ENCODE assay signal across 11 cellular contexts in the genomic region with DNA sequence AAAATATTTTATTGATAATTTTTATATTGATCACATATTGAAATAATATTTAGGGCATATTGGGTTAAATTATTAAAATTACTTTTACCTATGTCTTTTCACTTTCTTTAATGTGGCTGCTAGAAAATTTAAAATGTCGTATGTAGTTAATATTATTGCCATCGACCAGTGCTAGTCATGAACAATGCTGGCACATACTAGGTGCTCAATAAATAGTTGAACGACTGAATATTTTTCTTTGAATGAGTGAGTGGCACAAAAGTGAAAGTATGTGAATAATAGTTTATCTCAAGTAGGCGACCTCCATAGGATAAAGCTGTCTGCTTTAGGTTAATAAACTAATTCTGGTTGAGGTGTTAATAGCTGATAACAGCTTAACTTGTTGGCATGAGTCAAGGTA.
DNase-seq lines count a peak whose midpoint lies in the region; ATAC-seq, FAIRE-seq and TF ChIP-seq lines count a peak whose summit lies in the region.
"Had no signal": no experiment of that assay in that cellular context is flagged by ENCODE, and none has a peak within 500 bp of the region (broad histone marks: within the 10 kb centered on the region; RNA-seq: fewer than 3 reads in every experiment).

No MANE protein-coding gene starts in this region.

- H3K27ac ChIP-seq in fibroblast of lung (ENCODE audit: insufficient read depth, low read length), result peak overlapping the region; percentile 85
- H3K27ac ChIP-seq: SJCRH30 had no signal

- ATAC-seq in activated T-cell treated with anti-CD3 and anti-CD28 coated beads, Interleukin-2, amount 50 U/mL, for 72 hours (replicated peaks in 1 of 2), result no peak
- ATAC-seq in T-helper 17 cell, result no peak
- ATAC-seq in stimulated activated memory B cell treated with anti-CD40 and anti-IgM and Interleukin-4, amounts not matched to agents 10 μg/mL and 1 μg/mL and 100 μg/mL, for 72 hours, result no peak

- DNase-seq in activated T-cell treated with anti-CD3 and anti-CD28 coated beads, Interleukin-2, amount 50 U/mL, for 72 hours, result no peak
- DNase-seq in activated T-cell treated with anti-CD3 and anti-CD28 coated beads for 4 hours (no peak), T-helper 17 cell (no peak), fibroblast of lung (ENCODE audit: low read depth in 2 of 2) (no peak), RPMI8226 (no peak), SIG-M5 (lab: John Stamatoyannopoulos, UW) (no peak), H54 (ENCODE audit: insufficient read length, low spot score) (no peak)
- DNase-seq: AML-193, NCI-H2029, SJCRH30 had no signal

- peaks cover 34% of the 10 kb centered on the region for H3K4me1 ChIP-seq in fibroblast of lung (ENCODE audit: control insufficient read depth, extremely low read depth, insufficient read depth, low read length)

- no peak overlapping the region for H3K9ac ChIP-seq in fibroblast of lung (ENCODE audit: insufficient read depth, low read length)

- H3K4me1 Mint-ChIP-seq in activated T-cell treated with anti-CD3 and anti-CD28 coated beads, Interleukin-2, amount 50 U/mL, for 72 hours (ENCODE audit: low read depth), result peaks cover 39% of the 10 kb centered on the region
- peaks cover 29% of the 10 kb centered on the region for H3K4me1 Mint-ChIP-seq in T-helper 17 cell
- H3K4me1 Mint-ChIP-seq in stimulated activated memory B cell treated with anti-CD40 and anti-IgM and Interleukin-4, amounts not matched to agents 10 μg/mL and 1 μg/mL and 100 μg/mL, for 72 hours, result peaks cover 53% of the 10 kb centered on the region

- peak overlapping the region; percentile 96 for H3K4me2 ChIP-seq in fibroblast of lung (ENCODE audit: extremely low read depth, insufficient read depth, low read length)

- H3K27ac Mint-ChIP-seq in activated T-cell treated with anti-CD3 and anti-CD28 coated beads, Interleukin-2, amount 50 U/mL, for 72 hours, result peak overlapping the region; percentile 91
- H3K27ac Mint-ChIP-seq in T-helper 17 cell, result peak overlapping the region; percentile 91
- peak overlapping the region; percentile 98 for H3K27ac Mint-ChIP-seq in stimulated activated memory B cell treated with anti-CD40 and anti-IgM and Interleukin-4, amounts not matched to agents 10 μg/mL and 1 μg/mL and 100 μg/mL, for 72 hours

- H3K4me3 Mint-ChIP-seq in activated T-cell treated with anti-CD3 and anti-CD28 coated beads, Interleukin-2, amount 50 U/mL, for 72 hours, result peak overlapping the region; percentile 92 to 97
- peak overlapping the region; percentile 97 for H3K4me3 Mint-ChIP-seq in T-helper 17 cell
- H3K4me3 Mint-ChIP-seq in stimulated activated memory B cell treated with anti-CD40 and anti-IgM and Interleukin-4, amounts not matched to agents 10 μg/mL and 1 μg/mL and 100 μg/mL, for 72 hours, result peak overlapping the region; percentile 94

- H3K79me2 ChIP-seq in fibroblast of lung (ENCODE audit: control insufficient read depth, insufficient read depth, low read length), result no peaks in the 10 kb centered on the region

- no peaks in the 10 kb centered on the region for H3K9me3 ChIP-seq in T-helper 17 cell (ENCODE audit: control insufficient read depth, low read length, poor library complexity, severe bottlenecking)
- no peaks in the 10 kb centered on the region for H3K9me3 ChIP-seq in fibroblast of lung (ENCODE audit: control insufficient read depth, insufficient read depth, low read depth, low read length)
- H3K9me3 ChIP-seq: SJCRH30 had no signal

- no peaks in the 10 kb centered on the region for H3K36me3 ChIP-seq in fibroblast of lung (ENCODE audit: control insufficient read depth, insufficient read depth, low read length)
- H3K36me3 ChIP-seq: SJCRH30 had no signal

- H2AFZ ChIP-seq in fibroblast of lung (ENCODE audit: low read length), result no peak overlapping the region

- H3K36me3 Mint-ChIP-seq in activated T-cell treated with anti-CD3 and anti-CD28 coated beads, Interleukin-2, amount 50 U/mL, for 72 hours (ENCODE audit: insufficient read depth in 2 of 2), result peaks cover 0 to 2% of the 10 kb centered on the region in 2 donors
- H3K36me3 Mint-ChIP-seq in T-helper 17 cell (ENCODE audit: low read depth), result peaks cover 2% of the 10 kb centered on the region
- no peaks in the 10 kb centered on the region for H3K36me3 Mint-ChIP-seq in stimulated activated memory B cell treated with anti-CD40 and anti-IgM and Interleukin-4, amounts not matched to agents 10 μg/mL and 1 μg/mL and 100 μg/mL, for 72 hours

- no peak for FAIRE-seq in H54 (lab: Jason Lieb, UNC)

- TF ChIP-seq POLR2A in H54 (IDR thresholded peaks at IDR 0.05; ENCODE audit: low read depth, low read length), result no peak

- no peaks in the 10 kb centered on the region for H4K20me1 ChIP-seq in fibroblast of lung (ENCODE audit: control insufficient read depth, extremely low read depth, insufficient read depth, low read length)

- H3K9me3 Mint-ChIP-seq in activated T-cell treated with anti-CD3 and anti-CD28 coated beads, Interleukin-2, amount 50 U/mL, for 72 hours, result no peaks in the 10 kb centered on the region
- H3K9me3 Mint-ChIP-seq in stimulated activated memory B cell treated with anti-CD40 and anti-IgM and Interleukin-4, amounts not matched to agents 10 μg/mL and 1 μg/mL and 100 μg/mL, for 72 hours, result no peaks in the 10 kb centered on the region

- peaks cover 13% of the 10 kb centered on the region for H3K27me3 Mint-ChIP-seq in activated T-cell treated with anti-CD3 and anti-CD28 coated beads, Interleukin-2, amount 50 U/mL, for 72 hours (ENCODE audit: low read depth)
- H3K27me3 Mint-ChIP-seq in T-helper 17 cell, result no peaks in the 10 kb centered on the region
- H3K27me3 Mint-ChIP-seq in stimulated activated memory B cell treated with anti-CD40 and anti-IgM and Interleukin-4, amounts not matched to agents 10 μg/mL and 1 μg/mL and 100 μg/mL, for 72 hours, result no peaks in the 10 kb centered on the region

- no peak for TF ChIP-seq CTCF in fibroblast of lung (conservative IDR thresholded peaks at IDR 0.05 in 1 of 2, IDR thresholded peaks at IDR 0.05 in 1 of 2; ENCODE audit: low read depth in 1 of 2, low read length in 2 of 2)

- H3K4me3 ChIP-seq in fibroblast of lung (replicated peaks in 1 of 4; ENCODE audit: control extremely low read depth in 1 of 4, insufficient read depth in 1 of 4, low read depth in 3 of 4, low read length in 4 of 4), result peak overlapping the region in 3 of 4 experiments; percentile 49 to 60 (median 49)
- H3K4me3 ChIP-seq: SJCRH30 had no signal

- no peaks in the 10 kb centered on the region for H3K27me3 ChIP-seq in fibroblast of lung (ENCODE audit: control insufficient read depth, insufficient read depth, low read length)
- H3K27me3 ChIP-seq: SJCRH30 had no signal
